14 cellular contexts compared by ENCODE assay signal in genomic region chr12:19819231-19819630, GRCh38.
"Had no signal": no experiment of that assay in that cellular context is flagged by ENCODE, and none has a peak within 500 bp of the region (broad histone marks: within the 10 kb centered on the region; RNA-seq: fewer than 3 reads in every experiment).

No MANE protein-coding gene starts in this region.

- H3K27me3 ChIP-seq: gastrocnemius medialis had no signal

- ATAC-seq: activated CD8-positive, alpha-beta memory T cell treated with anti-CD3 and anti-CD28 coated beads, Interleukin-2, amount 10 ng/mL, durations not matched to agents 7 days and 5 days; gastrocnemius medialis had no signal

- H3K4me1 ChIP-seq: gastrocnemius medialis had no signal

- H3K27ac ChIP-seq: gastrocnemius medialis, SK-N-MC, skin epidermis had no signal

- H3K36me3 ChIP-seq: gastrocnemius medialis had no signal

- H3K9me3 ChIP-seq: gastrocnemius medialis had no signal

- H3K4me3 ChIP-seq: gastrocnemius medialis, SK-N-MC, skin epidermis had no signal

- DNase-seq: activated B cell treated with CpG ODN at 0.5 μM for 24 hours; activated CD4-positive, alpha-beta memory T cell treated with anti-CD3 and anti-CD28 coated beads for 36 hours; activated CD4-positive, alpha-beta T cell treated with anti-CD3 and anti-CD28 coated beads for 4 hours; activated CD8-positive, alpha-beta memory T cell treated with anti-CD3 and anti-CD28 coated beads, Interleukin-2, amount 10 ng/mL, durations not matched to agents 7 days and 5 days; central memory CD4-positive, alpha-beta T cell; cortex of kidney; erythroblast; gastrocnemius medialis; nephron progenitor cell; nucleus accumbens; stimulated activated CD4-positive, alpha-beta T cell treated with anti-CD3 and anti-CD28 coated beads, Interleukin-15, amount 100 ng/mL, for 24 hours; stimulated activated CD4-positive, alpha-beta T cell treated with anti-CD3 and anti-CD28 coated beads, Interleukin-2, amount 100 ng/mL, for 48 hours had no signal
